ENCODE assay signal across 26 cellular contexts in genomic region chr17:78239489-78239931, GRCh38. TPM values are rescaled to one million over a fixed set of nuclear protein-coding genes. Genes with fewer than 3 reads are reported as not detected.
DNase-seq lines count a peak whose midpoint lies in the region; ATAC-seq and TF ChIP-seq lines count a peak whose summit lies in the region.
"Had no signal": no experiment of that assay in that cellular context is flagged by ENCODE, and none has a peak within 500 bp of the region (broad histone marks: within the 10 kb centered on the region; RNA-seq: fewer than 3 reads in every experiment).

No MANE protein-coding gene starts in this region.

- no peak overlapping the region for H4K91ac ChIP-seq in trophoblast cell (ENCODE audit: low read depth, low read length)

- H3K79me2 ChIP-seq in trophoblast cell (ENCODE audit: control insufficient read depth, insufficient read depth, low read length, poor library complexity): no peaks in the 10 kb centered on the region

- no CpG with 5 or more reads among the region's 9 CpGs for WGBS in trophoblast cell (ENCODE audit: extremely low coverage, insufficient coverage, insufficient read length)

- no peaks in the 10 kb centered on the region for H3K79me1 ChIP-seq in trophoblast cell (ENCODE audit: low read length)

- no peak overlapping the region for H4K12ac ChIP-seq in trophoblast cell (ENCODE audit: low read depth, low read length)

- peak; percentile 42 for ATAC-seq in activated B cell treated with CpG ODN at 0.5 μM for 24 hours (ENCODE audit: low read depth)
- ATAC-seq in left lung: peak; percentile 48
- ATAC-seq in GM21825 (IDR thresholded peaks at IDR 0.05; ENCODE audit: unreplicated experiment): no peak
- ATAC-seq: CD8-positive, alpha-beta T cell; sciatic nerve had no signal

- no peak overlapping the region for H3K9ac ChIP-seq in trophoblast cell (ENCODE audit: low read length)

- CTCF ChIA-PET in activated B cell treated with CpG ODN at 0.5 μM for 24 hours (lab: Charles Lee): no interaction called here

- H3K27me3 Mint-ChIP-seq in activated B cell treated with CpG ODN at 0.5 μM for 24 hours: no peaks in the 10 kb centered on the region
- H3K27me3 Mint-ChIP-seq: activated CD4-positive, alpha-beta memory T cell treated with anti-CD3 and anti-CD28 coated beads, Interleukin-2, amount 10 ng/mL, durations not matched to agents 7 days and 5 days; IgD-negative memory B cell; T-cell had no signal

- H3K9me3 Mint-ChIP-seq in activated B cell treated with CpG ODN at 0.5 μM for 24 hours: no peaks in the 10 kb centered on the region
- H3K9me3 Mint-ChIP-seq: activated CD4-positive, alpha-beta memory T cell treated with anti-CD3 and anti-CD28 coated beads, Interleukin-2, amount 10 ng/mL, durations not matched to agents 7 days and 5 days; activated naive CD4-positive, alpha-beta T cell treated with anti-CD3 and anti-CD28 coated beads, Interleukin-2, amount 10 ng/mL, durations not matched to agents 7 days and 5 days; CD8-positive, alpha-beta T cell; IgD-negative memory B cell; T-cell had no signal

- POLR2A ChIA-PET in activated B cell treated with CpG ODN at 0.5 μM for 24 hours (lab: Charles Lee): no interaction called here

- H3K4me1 ChIP-seq in left lung (no peaks in the 10 kb centered on the region), trophoblast cell (ENCODE audit: control insufficient read depth in 1 of 2, insufficient read depth in 2 of 2, low read length in 2 of 2) (no peaks in the 10 kb centered on the region)
- H3K4me1 ChIP-seq: HAP-1 had no signal

- no peak overlapping the region for H3K14ac ChIP-seq in trophoblast cell (ENCODE audit: low read length)

- H2BK120ac ChIP-seq in trophoblast cell (ENCODE audit: insufficient read depth, low read length, poor library complexity): no peak overlapping the region

- TF ChIP-seq POLR2A in NB4 (IDR thresholded peaks at IDR 0.05; ENCODE audit: extremely low read depth, insufficient read length): no peak

- H3K4me1 Mint-ChIP-seq in activated B cell treated with CpG ODN at 0.5 μM for 24 hours: peaks cover 42% of the 10 kb centered on the region
- H3K4me1 Mint-ChIP-seq: activated CD4-positive, alpha-beta memory T cell treated with anti-CD3 and anti-CD28 coated beads, Interleukin-2, amount 10 ng/mL, durations not matched to agents 7 days and 5 days; activated naive CD4-positive, alpha-beta T cell treated with anti-CD3 and anti-CD28 coated beads, Interleukin-2, amount 10 ng/mL, durations not matched to agents 7 days and 5 days; T-cell had no signal

- TF ChIP-seq CTCF in GM12865 (IDR thresholded peaks at IDR 0.05; ENCODE audit: insufficient read depth, low read depth, low read length, missing control alignments) (no peak), NB4 (IDR thresholded peaks at IDR 0.05; ENCODE audit: low read depth, low read length) (no peak), activated B cell treated with CpG ODN at 0.5 μM for 24 hours (IDR thresholded peaks at IDR 0.05) (no peak), left lung (IDR thresholded peaks at IDR 0.05) (no peak)

- H3K4me3 Mint-ChIP-seq in activated B cell treated with CpG ODN at 0.5 μM for 24 hours: no peak overlapping the region
- H3K4me3 Mint-ChIP-seq: activated CD4-positive, alpha-beta memory T cell treated with anti-CD3 and anti-CD28 coated beads, Interleukin-2, amount 10 ng/mL, durations not matched to agents 7 days and 5 days; activated naive CD4-positive, alpha-beta T cell treated with anti-CD3 and anti-CD28 coated beads, Interleukin-2, amount 10 ng/mL, durations not matched to agents 7 days and 5 days; CD8-positive, alpha-beta T cell; T-cell had no signal

- H3K9me3 ChIP-seq in left lung (no peaks in the 10 kb centered on the region), trophoblast cell (ENCODE audit: insufficient read depth, low read depth, low read length) (peaks cover 6% of the 10 kb centered on the region)
- H3K9me3 ChIP-seq: HAP-1, stomach had no signal

- H3K36me3 ChIP-seq in left lung (no peaks in the 10 kb centered on the region), trophoblast cell (ENCODE audit: control insufficient read depth in 1 of 2, insufficient read depth in 2 of 2, low read length in 2 of 2) (no peaks in the 10 kb centered on the region)
- H3K36me3 ChIP-seq: HAP-1, stomach had no signal

- no peak overlapping the region for H2AFZ ChIP-seq in trophoblast cell (ENCODE audit: insufficient read depth, low read length, poor library complexity)

- intact Hi-C loops in activated B cell treated with CpG ODN at 0.5 μM for 24 hours (cut with micrococcal nuclease) (no loop called here), left lung (cut with DNase I) (no loop called here)

- H3K18ac ChIP-seq in trophoblast cell (ENCODE audit: low read length): no peak overlapping the region

- H3K23ac ChIP-seq in trophoblast cell (ENCODE audit: low read length): no peak overlapping the region

- no peak overlapping the region for H4K8ac ChIP-seq in trophoblast cell (ENCODE audit: low read depth, low read length)

- no peaks in the 10 kb centered on the region for H3K36me3 Mint-ChIP-seq in activated B cell treated with CpG ODN at 0.5 μM for 24 hours (ENCODE audit: low read depth)
- H3K36me3 Mint-ChIP-seq: activated naive CD4-positive, alpha-beta T cell treated with anti-CD3 and anti-CD28 coated beads, Interleukin-2, amount 10 ng/mL, durations not matched to agents 7 days and 5 days; CD8-positive, alpha-beta T cell; IgD-negative memory B cell; T-cell had no signal

- H3K4me3 ChIP-seq in GM12865 (ENCODE audit: low read depth, low read length) (no peak overlapping the region), NB4 (ENCODE audit: low read depth, low read length) (no peak overlapping the region), left lung (no peak overlapping the region), trophoblast cell (ENCODE audit: low read depth, low read length) (no peak overlapping the region)
- H3K4me3 ChIP-seq: HAP-1, stomach had no signal

- H2AK5ac ChIP-seq in trophoblast cell (ENCODE audit: low read length): no peak overlapping the region

- no peak overlapping the region for H2BK5ac ChIP-seq in trophoblast cell (ENCODE audit: low read depth, low read length, poor library complexity)

- H3K27ac Mint-ChIP-seq in activated B cell treated with CpG ODN at 0.5 μM for 24 hours: no peak overlapping the region
- H3K27ac Mint-ChIP-seq: activated CD4-positive, alpha-beta memory T cell treated with anti-CD3 and anti-CD28 coated beads, Interleukin-2, amount 10 ng/mL, durations not matched to agents 7 days and 5 days; activated naive CD4-positive, alpha-beta T cell treated with anti-CD3 and anti-CD28 coated beads, Interleukin-2, amount 10 ng/mL, durations not matched to agents 7 days and 5 days; CD8-positive, alpha-beta T cell; T-cell had no signal

- H3K27ac ChIP-seq in left lung: no peak overlapping the region
- no peak overlapping the region for H3K27ac ChIP-seq in trophoblast cell (ENCODE audit: low read depth, low read length)
- H3K27ac ChIP-seq: stomach had no signal

- no peak overlapping the region for H3K4ac ChIP-seq in trophoblast cell (ENCODE audit: low read depth, low read length)

- DNase-seq in GM12865 (ENCODE audit: low read depth) (peak; percentile 37), NB4 (ENCODE audit: low read depth) (peak; percentile 66), activated B cell treated with CpG ODN at 0.5 μM for 24 hours (no peak), left lung (peak in 1 of 2 donors; percentile 33), COLO829 (ENCODE audit: low spot score) (no peak), foreskin melanocyte (no peak), trophoblast cell (no peak)
- DNase-seq: activated CD4-positive, alpha-beta memory T cell treated with anti-CD3 and anti-CD28 coated beads, Interleukin-2, amount 10 ng/mL, durations not matched to agents 7 days and 5 days; activated naive CD4-positive, alpha-beta T cell treated with anti-CD3 and anti-CD28 coated beads, Interleukin-2, amount 10 ng/mL, durations not matched to agents 7 days and 5 days; activated T-cell treated with anti-CD3 and anti-CD28 coated beads, Interleukin-2, amount 50 U/mL, for 1 hour; CD8-positive, alpha-beta T cell; DMS79; foreskin fibroblast; NCI-H1092; NCI-H69; occipital lobe; stomach; T-cell had no signal

- H2BK12ac ChIP-seq in trophoblast cell (ENCODE audit: low read length): no peak overlapping the region

- no peak overlapping the region for H3K4me2 ChIP-seq in trophoblast cell (ENCODE audit: low read length)

- no peaks in the 10 kb centered on the region for H3K27me3 ChIP-seq in left lung
- no peaks in the 10 kb centered on the region for H3K27me3 ChIP-seq in trophoblast cell (ENCODE audit: insufficient read depth, low read length)
- H3K27me3 ChIP-seq: stomach had no signal

RNA-seq across cellular contexts. Expression of gene TMEM235, which starts 8.1 kb away (rescaled TPM):
- total RNA-seq in activated B cell treated with CpG ODN at 0.5 μM for 24 hours (not detected in 2 replicates), left lung (not detected)
- not detected in 2 replicates for polyA plus RNA-seq in trophoblast cell (2013)
- total RNA-seq: activated CD4-positive, alpha-beta memory T cell treated with anti-CD3 and anti-CD28 coated beads, Interleukin-2, amount 10 ng/mL, durations not matched to agents 7 days and 5 days; CD8-positive, alpha-beta T cell; chondrocyte; liver; occipital lobe; RPMI7951; sciatic nerve; stomach; T-cell; urinary bladder had no signal
- polyA plus RNA-seq: IgD-negative memory B cell, stomach, urinary bladder had no signal

RNA-seq across cellular contexts. Expression of gene BIRC5, which starts 25.5 kb away (rescaled TPM):
- total RNA-seq in activated B cell treated with CpG ODN at 0.5 μM for 24 hours: 0.81 and 1.0 TPM in 2 replicates
- 10 to 100 TPM in 1 of 2 donors, 1 to 10 TPM in 1; 4.8 to 12.1 TPM for total RNA-seq in left lung
- 38.7 and 44.2 TPM in 2 replicates for polyA plus RNA-seq in trophoblast cell (2013)

RNA-seq across cellular contexts. Expression of gene AFMID, which starts 52.3 kb away (rescaled TPM):
- 11.2 and 15.4 TPM in 2 replicates for total RNA-seq in activated B cell treated with CpG ODN at 0.5 μM for 24 hours
- total RNA-seq in left lung: 10 to 100 TPM; 31.3 to 38.6 TPM
- 14.8 and 16.0 TPM in 2 replicates for polyA plus RNA-seq in trophoblast cell (2013)

RNA-seq across cellular contexts. Expression of gene TK1, which starts 52.7 kb away (rescaled TPM):
- total RNA-seq in activated B cell treated with CpG ODN at 0.5 μM for 24 hours: 3.8 TPM in 2 replicates
- total RNA-seq in left lung: 10 to 100 TPM; 24.0 to 33.0 TPM
- polyA plus RNA-seq in trophoblast cell (2013): 55.5 and 56.1 TPM in 2 replicates

Comparison
In these comparisons a context has a peak if more than half of its experiments do, and no peak if none do; other contexts are left out.
1. DNase-seq: peak in GM12865 (single experiment) and NB4 (single experiment); none in activated B cell treated with CpG ODN at 0.5 μM for 24 hours (single experiment), COLO829 (single experiment), foreskin melanocyte (single experiment) and trophoblast cell (0 of 2).